In genomic region chr9:122221223-122221811, GRCh38 we compare ENCODE assay signal across 1 cellular context.
TF ChIP-seq lines count a peak whose summit lies in the region.

No MANE protein-coding gene starts in this region.

TF ChIP-seq in IMR-90, 13 proteins besides CTCF, POLR2A, EP300 and RAD21:
- no peak for TF ChIP-seq RFX5 (IDR thresholded peaks at IDR 0.05; ENCODE audit: low read depth, low read length)
- no peak for TF ChIP-seq BHLHE40 (IDR thresholded peaks at IDR 0.05; ENCODE audit: low read depth, low read length)
- no peak for TF ChIP-seq CEBPB (IDR thresholded peaks at IDR 0.05; ENCODE audit: low read depth, low read length)
- TF ChIP-seq MAZ (IDR thresholded peaks at IDR 0.05; ENCODE audit: borderline replicate concordance, low read depth, low read length), result no peak
- TF ChIP-seq NFE2L2 (IDR thresholded peaks at IDR 0.05; ENCODE audit: low read depth, low read length), result no peak
- TF ChIP-seq MAFK (IDR thresholded peaks at IDR 0.05; ENCODE audit: low read depth, low read length), result no peak
- TF ChIP-seq USF2 (IDR thresholded peaks at IDR 0.05; ENCODE audit: low read depth, low read length), result no peak
- no peak for TF ChIP-seq FOS (IDR thresholded peaks at IDR 0.05; ENCODE audit: low read depth, low read length)
- no peak for TF ChIP-seq MXI1 (IDR thresholded peaks at IDR 0.05; ENCODE audit: borderline replicate concordance, low read depth, low read length)
- TF ChIP-seq SMC3 (IDR thresholded peaks at IDR 0.05; ENCODE audit: low read depth, low read length), result no peak
- TF ChIP-seq ELK1 (IDR thresholded peaks at IDR 0.05; ENCODE audit: borderline replicate concordance, low read depth, low read length), result no peak
- no peak for TF ChIP-seq CHD1 (IDR thresholded peaks at IDR 0.05; ENCODE audit: low read depth, low read length)
- no peak for TF ChIP-seq RCOR1 (IDR thresholded peaks at IDR 0.05; ENCODE audit: insufficient replicate concordance, low read length)
